In genomic region chr2:197705143-197705911, GRCh38 we compare ENCODE assay signal across 1 cellular context.
A peak's percentile ranks its signal among the peaks of the same experiment; 100 is the strongest.
TF ChIP-seq lines count a peak whose summit lies in the region.

TSS of gene MARS2 (plus strand) at chr2:197705369. CDS start at chr2:197705406, 37 bp downstream.

TF ChIP-seq in GM12878, 131 proteins besides CTCF, POLR2A, EP300 and RAD21 (continued from another document and continues in another):
- TF ChIP-seq ATF2 (IDR thresholded peaks at IDR 0.05; ENCODE audit: low read length) (no peak), EGR1 (IDR thresholded peaks at IDR 0.05; ENCODE audit: borderline replicate concordance in 1 of 2, low read depth in 2 of 2, low read length in 2 of 2) (peak in 1 of 2 experiments; percentile 32; a peak in 1 of 3 replicates), RB1 (IDR thresholded peaks at IDR 0.05; ENCODE audit: borderline replicate concordance) (no peak), RELB (IDR thresholded peaks at IDR 0.05; ENCODE audit: low read depth) (no peak), HDAC2 (IDR thresholded peaks at IDR 0.05) (0 out of 2 replicates have a peak, but pooled peaks have one; percentile 42), CEBPZ (IDR thresholded peaks at IDR 0.05; ENCODE audit: low read depth, low read length) (no peak), NR2C2 (IDR thresholded peaks at IDR 0.05; ENCODE audit: borderline replicate concordance, control insufficient read depth, insufficient read length, low read depth) (no peak), ZBTB11 (CRISPR knock-in tag; IDR thresholded peaks at IDR 0.05) (no peak), ATF3 (IDR thresholded peaks at IDR 0.05; ENCODE audit: borderline replicate concordance, extremely low read depth, low read depth, low read length) (no peak), RUNX3 (IDR thresholded peaks at IDR 0.05; ENCODE audit: low read length) (no peak), BHLHE40 (IDR thresholded peaks at IDR 0.05; ENCODE audit: borderline replicate concordance in 1 of 2, low read depth in 2 of 2, low read length in 1 of 2) (peak; percentile 95 to 98), ZNF384 (IDR thresholded peaks at IDR 0.05; ENCODE audit: borderline replicate concordance, low read depth, low read length) (no peak), ZBTB33 (IDR thresholded peaks at IDR 0.05) (no peak), BCLAF1 (IDR thresholded peaks at IDR 0.05) (no peak), IKZF2 (IDR thresholded peaks at IDR 0.05) (no peak), NR2C1 (IDR thresholded peaks at IDR 0.05) (no peak), NFYA (IDR thresholded peaks at IDR 0.05; ENCODE audit: borderline replicate concordance, low read depth, low read length) (no peak), MXI1 (IDR thresholded peaks at IDR 0.05; ENCODE audit: low read depth, low read length) (peak; percentile 99), ZNF207 (IDR thresholded peaks at IDR 0.05; ENCODE audit: borderline replicate concordance) (peak; percentile 46; the same call in 1 of the 2 replicates), SPI1 (IDR thresholded peaks at IDR 0.05; ENCODE audit: borderline replicate concordance, insufficient read depth, low read depth, low read length) (no peak), ZBED1 (IDR thresholded peaks at IDR 0.05; ENCODE audit: borderline replicate concordance) (no peak), FOS (IDR thresholded peaks at IDR 0.05; ENCODE audit: borderline replicate concordance, extremely low read depth, insufficient read length) (no peak), USF1 (IDR thresholded peaks at IDR 0.05; ENCODE audit: borderline replicate concordance, extremely low read length, insufficient read depth, low read depth, low read length) (peak; percentile 71), ZNF687 (IDR thresholded peaks at IDR 0.05) (no peak; the same call in 1 of the 2 replicates), RBBP5 (conservative IDR thresholded peaks at IDR 0.05) (no peak), SMARCA5 (IDR thresholded peaks at IDR 0.05) (0 out of 2 replicates have a peak, but pooled peaks have one; percentile 9), BRCA1 (IDR thresholded peaks at IDR 0.05; ENCODE audit: low read depth, low read length) (no peak), PKNOX1 (IDR thresholded peaks at IDR 0.05) (peak; percentile 34; the same call in 1 of the 2 replicates)
